ENCODE assay signal across 21 cellular contexts in the genomic region with DNA sequence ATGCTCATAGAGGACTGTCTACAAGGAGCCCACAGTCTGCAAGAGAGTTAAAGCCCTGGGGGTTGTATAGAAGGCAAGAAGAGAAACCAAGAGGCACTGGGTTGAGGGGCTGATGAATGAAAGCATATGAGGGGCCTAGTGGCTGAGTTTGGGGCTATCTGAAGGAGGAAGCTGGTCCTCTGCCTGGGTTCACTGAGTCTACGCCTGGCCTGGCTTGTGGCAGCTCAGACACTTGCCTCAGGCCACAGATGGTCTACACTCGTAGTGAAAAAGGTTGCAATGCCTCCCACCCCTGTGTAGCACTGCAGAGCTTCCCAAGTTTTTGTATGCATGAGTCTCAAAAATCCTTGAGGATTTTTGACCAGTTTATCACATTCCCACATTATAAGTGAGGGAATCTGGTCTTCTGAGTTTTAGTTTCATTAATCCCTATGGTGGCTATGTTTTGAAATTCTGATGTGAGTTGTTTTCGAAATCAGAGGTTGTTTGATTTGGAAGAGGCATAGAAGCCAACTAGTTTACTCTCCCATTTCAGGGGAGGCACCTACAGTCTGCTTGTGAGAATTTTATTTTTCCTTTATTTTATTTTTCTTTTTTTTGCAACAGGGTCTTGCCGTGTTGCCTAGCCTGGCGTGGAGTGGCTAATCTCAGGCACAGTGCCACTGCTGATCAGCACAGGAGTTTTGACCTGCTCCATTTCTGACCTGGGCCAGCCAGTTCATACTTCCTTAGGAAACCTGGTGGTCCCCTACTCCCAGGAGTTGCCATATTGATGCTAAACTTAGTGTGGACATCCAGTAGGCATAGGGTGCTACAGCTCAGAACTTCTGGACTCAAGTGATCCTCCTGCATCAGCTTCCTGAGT. TPM values are rescaled to one million over a fixed set of nuclear protein-coding genes. Genes with fewer than 3 reads are reported as not detected.
DNase-seq lines count a peak whose midpoint lies in the region; ATAC-seq, FAIRE-seq and TF ChIP-seq lines count a peak whose summit lies in the region.
"Had no signal": no experiment of that assay in that cellular context is flagged by ENCODE, and none has a peak within 500 bp of the region (broad histone marks: within the 10 kb centered on the region; RNA-seq: fewer than 3 reads in every experiment).

No MANE protein-coding gene starts in this region.

- H3K27me3 ChIP-seq in H9 (ENCODE audit: insufficient read depth, low read length): no peaks in the 10 kb centered on the region
- H3K27me3 ChIP-seq in H1 (replicated peaks in 1 of 4; ENCODE audit: control insufficient read depth in 3 of 4, extremely low read depth in 1 of 4, insufficient read depth in 3 of 4, low read length in 3 of 4): no peaks in the 10 kb centered on the region
- H3K27me3 ChIP-seq: BLaER1 treated with 17β-estradiol and CSF1 and Interleukin-3, amounts not matched to agents 10 nM and 100 nM had no signal

- intact Hi-C loops in cardiac septum (cut with DNase I): no loop called here
- intact Hi-C loops in Right ventricle myocardium inferior (cut with DNase I): no loop called here

- FAIRE-seq in H1 (lab: Jason Lieb, UNC): no peak
- FAIRE-seq: G401.6, GM12892, GM18507, HTR-8/SVneo had no signal

- peaks cover 3% of the 10 kb centered on the region; the same call in 1 of the 2 replicates for H3K79me2 ChIP-seq in H9 (ENCODE audit: insufficient read depth, low read length)
- peaks cover 4 to 25% of the 10 kb centered on the region in 2 experiments; a peak in 3 of 4 replicates for H3K79me2 ChIP-seq in H1 (ENCODE audit: control insufficient read depth in 1 of 2, insufficient read depth in 2 of 2, low read length in 2 of 2)

- TF ChIP-seq POLR2A in H1 (IDR thresholded peaks at IDR 0.05; ENCODE audit: control extremely low read depth in 1 of 2, low read depth in 2 of 2, low read length in 2 of 2): no peak

- H3K27ac ChIP-seq in H9 (ENCODE audit: insufficient read length, low read depth, low read length) (no peak overlapping the region), H1 (ENCODE audit: low read depth, low read length) (no peak overlapping the region)
- H3K27ac ChIP-seq: BLaER1 treated with 17β-estradiol and CSF1 and Interleukin-3, amounts not matched to agents 10 nM and 100 nM had no signal

- H2BK15ac ChIP-seq in H9 (ENCODE audit: low read depth, low read length): no peak overlapping the region
- 0 out of 2 replicates have a peak overlapping the region, but pooled peaks have one; percentile 77 for H2BK15ac ChIP-seq in H1 (ENCODE audit: low read length)

- H3K56ac ChIP-seq in H9 (ENCODE audit: insufficient read length, low read depth, low read length): no peak overlapping the region
- H3K56ac ChIP-seq in H1 (replicated peaks; ENCODE audit: insufficient read length, low read depth, low read length): no peak overlapping the region

- CTCF ChIA-PET in H1 (lab: Charles Lee; ENCODE audit: partially characterized antibody): interaction anchor here (1.2 to 3.0 kb wide), 6 partner anchors 11 to 269 kb away, joined by 3 to 12 read pairs (median 6); partner anchors contain the start of gene MYCN

- H4K5ac ChIP-seq in H9 (ENCODE audit: insufficient read length, low read depth, low read length): no peak overlapping the region
- H4K5ac ChIP-seq in H1 (ENCODE audit: insufficient read length, low read depth, low read length): no peak overlapping the region

- H2BK12ac ChIP-seq in H9 (ENCODE audit: insufficient read length, low read depth, low read length): no peak overlapping the region
- H2BK12ac ChIP-seq in H1 (ENCODE audit: low read depth, low read length): no peak overlapping the region

- H3K4me3 Mint-ChIP-seq in H9: no peak overlapping the region
- peak overlapping the region; percentile 6 for H3K4me3 Mint-ChIP-seq in neural crest cell
- H3K4me3 Mint-ChIP-seq in stimulated activated effector memory CD8-positive, alpha-beta T cell treated with anti-CD3 and anti-CD28 coated beads, Interleukin-12 subunit alpha, Interleukin-12 subunit beta, amount 100 ng/mL, for 72 hours: no peak overlapping the region
- H3K4me3 Mint-ChIP-seq: CD8-positive, alpha-beta T cell; IgD-negative memory B cell had no signal

- TF ChIP-seq EP300 in H1 (IDR thresholded peaks at IDR 0.05; ENCODE audit: borderline replicate concordance in 1 of 2, low read depth in 2 of 2, low read length in 2 of 2): no peak

- peaks cover 22 to 33% (median 33%) of the 10 kb centered on the region in 3 experiments for H3K36me3 Mint-ChIP-seq in H9 (ENCODE audit: insufficient read depth in 1 of 3, low read depth in 3 of 3)
- peaks cover 26% of the 10 kb centered on the region for H3K36me3 Mint-ChIP-seq in neural crest cell (ENCODE audit: low read depth)
- H3K36me3 Mint-ChIP-seq in stimulated activated effector memory CD8-positive, alpha-beta T cell treated with anti-CD3 and anti-CD28 coated beads, Interleukin-12 subunit alpha, Interleukin-12 subunit beta, amount 100 ng/mL, for 72 hours: no peaks in the 10 kb centered on the region
- H3K36me3 Mint-ChIP-seq: CD8-positive, alpha-beta T cell; IgD-negative memory B cell had no signal

- H2BK5ac ChIP-seq in H9 (ENCODE audit: insufficient read length, low read length): no peak overlapping the region
- no peak overlapping the region for H2BK5ac ChIP-seq in H1 (ENCODE audit: low read depth, low read length)

- H3K9ac ChIP-seq in H9 (ENCODE audit: extremely low read depth, insufficient read length, low read length) (no peak overlapping the region), H1 (replicated peaks in 1 of 4; ENCODE audit: extremely low read depth in 1 of 4, low read depth in 3 of 4, low read length in 3 of 4) (no peak overlapping the region)
- H3K9ac ChIP-seq: BLaER1 treated with 17β-estradiol and CSF1 and Interleukin-3, amounts not matched to agents 10 nM and 100 nM had no signal

- no peak for TF ChIP-seq RAD21 in H1 (IDR thresholded peaks at IDR 0.05 in 1 of 2, conservative IDR thresholded peaks at IDR 0.05 in 1 of 2; ENCODE audit: low read depth in 2 of 2, low read length in 2 of 2)

- H3K27ac Mint-ChIP-seq in H9 (peak overlapping the region; percentile 22 to 65 (median 31); a peak in 3 of 7 replicates), neural crest cell (ENCODE audit: unreplicated experiment) (no peak overlapping the region)
- no peak overlapping the region for H3K27ac Mint-ChIP-seq in stimulated activated effector memory CD8-positive, alpha-beta T cell treated with anti-CD3 and anti-CD28 coated beads, Interleukin-12 subunit alpha, Interleukin-12 subunit beta, amount 100 ng/mL, for 72 hours
- H3K27ac Mint-ChIP-seq: CD8-positive, alpha-beta T cell; IgD-negative memory B cell had no signal

- no peaks in the 10 kb centered on the region for H3K27me3 Mint-ChIP-seq in H9 (ENCODE audit: low read depth)
- peaks cover 2% of the 10 kb centered on the region for H3K27me3 Mint-ChIP-seq in neural crest cell (ENCODE audit: low read depth)

- H3T11ph ChIP-seq in H9 (ENCODE audit: low read length): no peak overlapping the region

- H4K20me1 ChIP-seq in H9 (ENCODE audit: control insufficient read depth, insufficient read depth, insufficient read length) (no peaks in the 10 kb centered on the region), H1 (replicated peaks in 1 of 2; ENCODE audit: control insufficient read depth in 1 of 2, insufficient read depth in 2 of 2, low read length in 2 of 2) (peaks cover 12 to 18% of the 10 kb centered on the region in 2 experiments)
- H4K20me1 ChIP-seq: BLaER1 treated with 17β-estradiol and CSF1 and Interleukin-3, amounts not matched to agents 10 nM and 100 nM had no signal

- no peak overlapping the region for H2BK120ac ChIP-seq in H9 (ENCODE audit: low read depth, low read length, poor library complexity, severe bottlenecking)
- H2BK120ac ChIP-seq in H1 (replicated peaks; ENCODE audit: low read depth, low read length): no peak overlapping the region

- no peak overlapping the region for H3K4me3 ChIP-seq in H1 (ENCODE audit: extremely low read depth in 1 of 4, insufficient read depth in 2 of 4, low read depth in 3 of 4, low read length in 4 of 4)
- H3K4me3 ChIP-seq: BLaER1 treated with 17β-estradiol and CSF1 and Interleukin-3, amounts not matched to agents 10 nM and 100 nM had no signal

- H3K23me2 ChIP-seq in H9 (ENCODE audit: insufficient read length, low read depth, low read length, poor library complexity, severe bottlenecking) (no peaks in the 10 kb centered on the region), H1 (ENCODE audit: low read depth, low read length) (no peaks in the 10 kb centered on the region)

- H3K14ac ChIP-seq in H9 (ENCODE audit: insufficient read depth, low read length) (no peak overlapping the region), H1 (ENCODE audit: insufficient read length) (no peak overlapping the region)

- no peak overlapping the region for H2AK5ac ChIP-seq in H9 (ENCODE audit: insufficient read length, low read length)
- H2AK5ac ChIP-seq in H1 (ENCODE audit: low read depth, low read length): peak overlapping the region; percentile 95; the same call in 1 of the 2 replicates

- peaks cover 3% of the 10 kb centered on the region for H3K79me1 ChIP-seq in H9 (ENCODE audit: insufficient read depth, low read depth, low read length, poor library complexity, severe bottlenecking)
- peaks cover 3% of the 10 kb centered on the region for H3K79me1 ChIP-seq in H1 (ENCODE audit: low read depth, low read length)

- H4K8ac ChIP-seq in H9 (replicated peaks; ENCODE audit: insufficient read length, low read depth, low read length) (no peak overlapping the region), H1 (ENCODE audit: extremely low read depth, insufficient read depth, low read length) (no peak overlapping the region)

- H3K4me2 ChIP-seq in H9 (ENCODE audit: insufficient read depth, insufficient read length, low read length): no peak overlapping the region
- no peak overlapping the region for H3K4me2 ChIP-seq in H1 (ENCODE audit: insufficient read depth in 1 of 2, low read depth in 2 of 2, low read length in 2 of 2)

- ATAC-seq in Right ventricle myocardium inferior (no peak), HG03045 (IDR thresholded peaks at IDR 0.05; ENCODE audit: unreplicated experiment) (no peak)
- ATAC-seq in stimulated activated effector memory CD8-positive, alpha-beta T cell treated with anti-CD3 and anti-CD28 coated beads, Interleukin-12 subunit alpha, Interleukin-12 subunit beta, amount 100 ng/mL, for 72 hours: no peak
- ATAC-seq: CD8-positive, alpha-beta T cell had no signal

- H3K9me3 Mint-ChIP-seq in H9: no peaks in the 10 kb centered on the region
- H3K9me3 Mint-ChIP-seq in neural crest cell: no peaks in the 10 kb centered on the region
- H3K9me3 Mint-ChIP-seq in stimulated activated effector memory CD8-positive, alpha-beta T cell treated with anti-CD3 and anti-CD28 coated beads, Interleukin-12 subunit alpha, Interleukin-12 subunit beta, amount 100 ng/mL, for 72 hours: peaks cover 2% of the 10 kb centered on the region
- H3K9me3 Mint-ChIP-seq: CD8-positive, alpha-beta T cell had no signal

- H2BK20ac ChIP-seq in H9 (ENCODE audit: low read depth, low read length, poor library complexity, severe bottlenecking): no peak overlapping the region
- H2BK20ac ChIP-seq in H1 (ENCODE audit: low read length): no peak overlapping the region

- H3K4me1 ChIP-seq in H9 (ENCODE audit: insufficient read depth, low read length): no peaks in the 10 kb centered on the region; the same call in 1 of the 2 replicates
- peaks cover 0 to 7% (median 4%) of the 10 kb centered on the region in 4 experiments; a peak in 3 of 7 replicates for H3K4me1 ChIP-seq in H1 (replicated peaks in 1 of 4; ENCODE audit: control insufficient read depth in 3 of 4, insufficient read depth in 4 of 4, low read length in 3 of 4)
- H3K4me1 ChIP-seq: BLaER1 treated with 17β-estradiol and CSF1 and Interleukin-3, amounts not matched to agents 10 nM and 100 nM had no signal

- no CpG with 5 or more reads among the region's 5 CpGs for WGBS in H9 (ENCODE audit: extremely low coverage, insufficient read length, low lambda C conversion rate)
- WGBS in H1 (ENCODE audit: extremely low coverage in 1 of 2, insufficient coverage in 1 of 2, insufficient read length in 1 of 2, insufficient replicate concordance in 2 of 2, low coverage in 1 of 2, low lambda C conversion rate in 2 of 2, missing lambda C conversion rate in 1 of 2), 2 experiments: 91% methylated on average over 5 of the region's 5 CpGs; no CpG with 5 or more reads in 1 of the 2 experiments

- no peak overlapping the region for H3K23ac ChIP-seq in H9 (ENCODE audit: insufficient read length, low read depth, low read length)
- H3K23ac ChIP-seq in H1 (ENCODE audit: insufficient read length): no peak overlapping the region

- no peak for TF ChIP-seq CTCF in H9 (conservative IDR thresholded peaks at IDR 0.05)
- no peak for TF ChIP-seq CTCF in H1 (IDR thresholded peaks at IDR 0.05; ENCODE audit: control extremely low read depth in 1 of 3, insufficient read depth in 1 of 3, low read depth in 1 of 3, low read length in 3 of 3)
- TF ChIP-seq CTCF in neural crest cell (conservative IDR thresholded peaks at IDR 0.05): no peak

- no peak overlapping the region for H4K91ac ChIP-seq in H9 (ENCODE audit: insufficient read length, low read depth, low read length)
- H4K91ac ChIP-seq in H1 (replicated peaks; ENCODE audit: insufficient read length, low read length): no peak overlapping the region

- no peak overlapping the region for H3K4ac ChIP-seq in H9 (ENCODE audit: low read depth, low read length)
- peak overlapping the region; percentile 57 for H3K4ac ChIP-seq in H1 (replicated peaks; ENCODE audit: insufficient read length, low read depth, low read length)

- H2AFZ ChIP-seq in H9 (ENCODE audit: low read length) (no peak overlapping the region), H1 (ENCODE audit: low read length) (no peak overlapping the region)

- H3K36me3 ChIP-seq in H1 (ENCODE audit: control insufficient read depth in 2 of 4, insufficient read depth in 4 of 4, low read length in 3 of 4): peaks cover 12 to 30% (median 21%) of the 10 kb centered on the region in 4 experiments

- H3K9me3 ChIP-seq in H9 (ENCODE audit: control insufficient read depth, low read depth, low read length) (no peaks in the 10 kb centered on the region), H1 (ENCODE audit: insufficient read depth in 2 of 2, low read depth in 1 of 2, low read length in 1 of 2) (no peaks in the 10 kb centered on the region)
- H3K9me3 ChIP-seq: BLaER1 treated with 17β-estradiol and CSF1 and Interleukin-3, amounts not matched to agents 10 nM and 100 nM had no signal

- DNase-seq in cardiac septum (ENCODE audit: low spot score): peak; percentile 9
- no peak for DNase-seq in Right ventricle myocardium inferior (ENCODE audit: missing footprints)
- no peak for DNase-seq in H9
- DNase-seq in H1 (ENCODE audit: low read depth in 1 of 2, low spot score in 2 of 2): no peak
- no peak for DNase-seq in neural crest cell (ENCODE audit: low read depth, low spot score)
- DNase-seq in stimulated activated effector memory CD8-positive, alpha-beta T cell treated with anti-CD3 and anti-CD28 coated beads, Interleukin-12 subunit alpha, Interleukin-12 subunit beta, amount 100 ng/mL, for 72 hours (ENCODE audit: low spot score in 2 of 2): no peak
- DNase-seq in NCI-H1105 treated with DMSO at 0.1 percent for 48 hours (lab: John Stamatoyannopoulos, UW): no peak
- DNase-seq: 8988T; CD8-positive, alpha-beta T cell; DMS 273 treated with DMSO at 0.1 percent for 48 hours; HCEC 1CT; KBM-7 had no signal

- H3K4me1 Mint-ChIP-seq in H9 (peaks cover 37 to 41% of the 10 kb centered on the region in 2 experiments), neural crest cell (peaks cover 54% of the 10 kb centered on the region)
- H3K4me1 Mint-ChIP-seq in stimulated activated effector memory CD8-positive, alpha-beta T cell treated with anti-CD3 and anti-CD28 coated beads, Interleukin-12 subunit alpha, Interleukin-12 subunit beta, amount 100 ng/mL, for 72 hours: no peaks in the 10 kb centered on the region
- H3K4me1 Mint-ChIP-seq: IgD-negative memory B cell had no signal

- POLR2A ChIA-PET in H1 (lab: Charles Lee; ENCODE audit: partially characterized antibody): interaction anchor here (1.3 to 2.0 kb wide), 3 partner anchors 9 to 23 kb away, joined by 3 to 8 read pairs (median 5); partner anchors contain the start of gene MYCN

- H3K18ac ChIP-seq in H9 (ENCODE audit: insufficient read length, low read depth, low read length) (no peak overlapping the region), H1 (ENCODE audit: extremely low read depth, low read length) (0 out of 2 replicates have a peak overlapping the region, but pooled peaks have one; percentile 14)

RNA-seq across cellular contexts. Expression of gene MYCN, which starts 10.0 kb away (rescaled TPM):
- total RNA-seq in cardiac septum: 0.43 TPM
- 0.54 TPM for total RNA-seq in Right ventricle myocardium inferior
- 100.0 and 105 TPM in 2 replicates for total RNA-seq in H9 (2021)
- total RNA-seq in H1 (2021; fragmentation: NEBNext Ultra II Directional; extraction: Animal tissue kit (Norgen Biotek cat#: 25700)): 137 and 142 TPM in 2 replicates
- polyA plus RNA-seq in H1 (2011; rRNA removed): 87.8 and 100 TPM in 2 replicates
- 90.7 TPM for polyA plus RNA-seq in H1 (2011; cell fraction: cytosol; rRNA removed)
- 82.0 TPM for polyA plus RNA-seq in H1 (2011; cell fraction: nucleus; rRNA removed)
- 85.1 to 103 TPM (median 94.3 TPM) in 4 replicates for polyA plus RNA-seq in H1 (2012, experiment 1 of 2)
- 144 TPM for polyA plus RNA-seq in H1 (2012, experiment 2 of 2)
- 90.2 TPM for polyA plus RNA-seq in H1 (2013, experiment 1 of 2)
- 86.8 TPM for polyA plus RNA-seq in H1 (2013, experiment 2 of 2)
- 51.6 and 92.6 TPM in 2 replicates for polyA minus RNA-seq in H1 (2011; rRNA and poly(A)+ RNA removed)
- polyA minus RNA-seq in H1 (2011; cell fraction: cytosol; rRNA and poly(A)+ RNA removed): 57.2 TPM
- 35.0 TPM for polyA minus RNA-seq in H1 (2011; cell fraction: nucleus; rRNA and poly(A)+ RNA removed)
- total RNA-seq in neural crest cell: 144 and 149 TPM in 2 replicates
- total RNA-seq: CD8-positive, alpha-beta T cell; H4 had no signal
- polyA plus RNA-seq: AG04450, IgD-negative memory B cell had no signal

Comparison
In these comparisons a context has a peak if more than half of its experiments do, and no peak if none do; other contexts are left out.
1. H3K27ac Mint-ChIP-seq: peak in H9 (3 of 3); none in neural crest cell (single experiment) and stimulated activated effector memory CD8-positive, alpha-beta T cell treated with anti-CD3 and anti-CD28 coated beads, Interleukin-12 subunit alpha, Interleukin-12 subunit beta, amount 100 ng/mL, for 72 hours (single experiment).
2. RNA of gene MYCN, which starts 10.0 kb away (total RNA-seq): 144 to 149 TPM in neural crest cell, 137 to 142 TPM in H1 and 100.0 to 105 TPM in H9; 0.54 TPM in Right ventricle myocardium inferior (single experiment) and 0.43 TPM in cardiac septum (single experiment); every median in the first group is over 10 times any median in the second.